In genomic region chr12:29208935-29209701, GRCh38 we compare ENCODE assay signal across 11 cellular contexts.
"Had no signal": no experiment of that assay in that cellular context is flagged by ENCODE, and none has a peak within 500 bp of the region (broad histone marks: within the 10 kb centered on the region; RNA-seq: fewer than 3 reads in every experiment).

No MANE protein-coding gene starts in this region.

- H3K4me3 ChIP-seq: sigmoid colon, stomach, thoracic aorta had no signal

- H3K27ac ChIP-seq: brain microvascular endothelial cell, sigmoid colon, stomach, thoracic aorta had no signal

- H3K27me3 ChIP-seq: brain microvascular endothelial cell, sigmoid colon, stomach had no signal

- H3K36me3 ChIP-seq: brain microvascular endothelial cell, sigmoid colon, stomach, thoracic aorta had no signal

- H3K9me3 ChIP-seq: sigmoid colon, stomach, thoracic aorta had no signal

- DNase-seq: activated CD4-positive, alpha-beta T cell treated with anti-CD3 and anti-CD28 coated beads, Interleukin-2, amount 10 ng/mL, durations not matched to agents 7 days and 5 days; activated naive CD8-positive, alpha-beta T cell treated with anti-CD3 and anti-CD28 coated beads, Interleukin-2, amount 10 ng/mL, durations not matched to agents 7 days and 5 days; brain microvascular endothelial cell; cortex of kidney; effector CD8-positive, alpha-beta T cell; foreskin fibroblast; glutamatergic neuron; sigmoid colon; stimulated activated CD4-positive, alpha-beta T cell treated with anti-CD3 and anti-CD28 coated beads, Interleukin-1b, Interleukin-23, amount 100 ng/mL, for 48 hours; stomach had no signal
